In the genomic region with DNA sequence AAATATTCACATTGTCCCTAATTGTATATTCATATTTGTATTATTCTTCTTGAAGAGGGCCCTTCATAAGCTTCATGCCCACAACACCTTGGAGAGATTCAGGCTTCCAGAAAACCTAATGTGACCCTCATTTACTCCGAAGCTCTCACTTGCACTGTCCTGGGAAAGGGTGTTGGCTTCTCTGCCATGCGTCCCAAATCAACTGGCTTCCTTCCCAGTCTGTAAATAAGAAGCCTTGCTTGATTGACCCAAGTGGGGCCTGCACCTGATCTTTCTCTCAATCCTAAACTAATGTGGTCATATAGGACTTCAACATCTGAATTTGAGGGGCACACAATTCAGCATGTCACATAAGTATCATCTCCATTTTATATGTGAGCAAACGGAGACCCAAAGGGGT, we compare ENCODE assay signal across 26 cellular contexts. TPM values are rescaled to one million over a fixed set of nuclear protein-coding genes. Genes with fewer than 3 reads are reported as not detected.
"Had no signal": no experiment of that assay in that cellular context is flagged by ENCODE, and none has a peak within 500 bp of the region (broad histone marks: within the 10 kb centered on the region; RNA-seq: fewer than 3 reads in every experiment).

No MANE protein-coding gene starts in this region.

- H3K36me3 ChIP-seq: gastroesophageal sphincter had no signal

- H3K4me1 ChIP-seq: gastroesophageal sphincter had no signal

- H3K27ac ChIP-seq: gastroesophageal sphincter, hepatocyte, skin epidermis had no signal

- H3K27me3 ChIP-seq: gastroesophageal sphincter, hepatocyte had no signal

- ATAC-seq: activated CD8-positive, alpha-beta memory T cell treated with anti-CD3 and anti-CD28 coated beads, Interleukin-2, amount 10 ng/mL, durations not matched to agents 7 days and 5 days; activated CD8-positive, alpha-beta T cell treated with anti-CD3 and anti-CD28 coated beads, Interleukin-2, amount 10 ng/mL, durations not matched to agents 7 days and 5 days; activated naive CD8-positive, alpha-beta T cell treated with anti-CD3 and anti-CD28 coated beads, Interleukin-2, amount 50 U/mL, for 24 hours; gastroesophageal sphincter; sciatic nerve; stimulated activated effector memory CD8-positive, alpha-beta T cell treated with anti-CD3 and anti-CD28 coated beads, Interleukin-12 subunit alpha, Interleukin-12 subunit beta, amount 100 ng/mL, for 72 hours had no signal

- H3K9me3 ChIP-seq: gastroesophageal sphincter had no signal

- H3K4me3 ChIP-seq: gastroesophageal sphincter, hepatocyte, skin epidermis had no signal

- DNase-seq: activated B cell treated with CpG ODN at 0.5 μM for 24 hours; activated CD4-positive, alpha-beta T cell treated with anti-CD3 and anti-CD28 coated beads, Interleukin-2, amount 50 U/mL, for 1 hour; activated CD8-positive, alpha-beta memory T cell treated with anti-CD3 and anti-CD28 coated beads, Interleukin-2, amount 10 ng/mL, durations not matched to agents 7 days and 5 days; activated CD8-positive, alpha-beta T cell treated with anti-CD3 and anti-CD28 coated beads, Interleukin-2, amount 10 ng/mL, durations not matched to agents 7 days and 5 days; activated naive CD8-positive, alpha-beta T cell treated with anti-CD3 and anti-CD28 coated beads, Interleukin-2, amount 50 U/mL, for 24 hours; activated T-cell treated with anti-CD3 and anti-CD28 coated beads, Interleukin-2, amount 50 U/mL, for 48 hours; amygdala; central memory CD4-positive, alpha-beta T cell; islet precursor cell; stimulated activated CD4-positive, alpha-beta T cell treated with anti-CD3 and anti-CD28 coated beads, Interleukin-4, amount 100 ng/mL, for 24 hours; substantia nigra; T-helper 2 cell had no signal

RNA-seq across cellular contexts. Expression of gene ZBTB16, which starts 40.5 kb away (rescaled TPM):
- total RNA-seq: fibroblast of lung had no signal

RNA-seq across cellular contexts. Expression of gene HTR3A, which starts 44.1 kb away (rescaled TPM):
- total RNA-seq: activated CD8-positive, alpha-beta memory T cell treated with anti-CD3 and anti-CD28 coated beads, Interleukin-2, amount 10 ng/mL, durations not matched to agents 7 days and 5 days; activated CD8-positive, alpha-beta T cell treated with anti-CD3 and anti-CD28 coated beads, Interleukin-2, amount 10 ng/mL, durations not matched to agents 7 days and 5 days; activated T-helper 2 cell treated with anti-CD3 and anti-CD28 coated beads, Interferon-gamma antibody, Interleukin-2, Interleukin-4, amounts not matched to agents 10 μg/mL and 5 μg/mL and 100 μg/mL, durations not matched to agents 14 hours and 24 hours and 36 hours; endothelial cell of umbilical vein; fibroblast of lung; fibroblast of villous mesenchyme; hepatocyte; lung microvascular endothelial cell; mesenteric fat pad; osteocyte; progenitor cell of endocrine pancreas; sciatic nerve; ureter had no signal
